In genomic region chr17:61972311-61972710, GRCh38 we compare ENCODE assay signal across 28 cellular contexts.
"Had no signal": no experiment of that assay in that cellular context is flagged by ENCODE, and none has a peak within 500 bp of the region (broad histone marks: within the 10 kb centered on the region; RNA-seq: fewer than 3 reads in every experiment).

No MANE protein-coding gene starts in this region.

- H3K36me3 ChIP-seq: colonic mucosa had no signal

- ATAC-seq: effector memory CD8-positive, alpha-beta T cell; esophagus mucosa; gastrocnemius medialis; heart right ventricle; left cardiac atrium; left lung; left ventricle myocardium superior; lower lobe of right lung; mucosa of descending colon had no signal

- H3K4me3 ChIP-seq: colonic mucosa, esophagus squamous epithelium, gastrocnemius medialis, heart right ventricle, left lung, lower lobe of right lung, mucosa of descending colon had no signal

- DNase-seq: colonic mucosa; cortex of kidney; effector CD8-positive, alpha-beta T cell; effector memory CD8-positive, alpha-beta T cell; endodermal cell; erythroblast; esophagus squamous epithelium; foreskin fibroblast; foreskin melanocyte; gastrocnemius medialis; glutamatergic neuron; head of caudate nucleus; heart right ventricle; hippocampal formation; left cardiac atrium; left lung; left ventricle myocardium superior; lower lobe of right lung; mesenchymal stem cell; mucosa of descending colon; naive B cell had no signal

- H3K9me3 Mint-ChIP-seq: dendritic cell treated with granulocyte-macrophage colony-stimulating factor and Interleukin-4, amounts not matched to agents 40 ng/mL and 50 ng/mL, for 4 days; effector memory CD8-positive, alpha-beta T cell; endodermal cell; mesothelial cell of epicardium; naive B cell had no signal

- H3K27me3 Mint-ChIP-seq: dendritic cell treated with granulocyte-macrophage colony-stimulating factor and Interleukin-4, amounts not matched to agents 40 ng/mL and 50 ng/mL, for 4 days; effector memory CD8-positive, alpha-beta T cell; naive B cell had no signal

- H3K4me3 Mint-ChIP-seq: dendritic cell treated with granulocyte-macrophage colony-stimulating factor and Interleukin-4, amounts not matched to agents 40 ng/mL and 50 ng/mL, for 4 days; effector memory CD8-positive, alpha-beta T cell; endodermal cell; mesothelial cell of epicardium; naive B cell had no signal

- H3K27ac ChIP-seq: colonic mucosa, epithelial cell of prostate, esophagus squamous epithelium, gastrocnemius medialis, heart right ventricle, left lung, lower lobe of right lung had no signal

- H3K27me3 ChIP-seq: colonic mucosa, esophagus squamous epithelium, gastrocnemius medialis, heart right ventricle, left lung had no signal

- H3K4me1 Mint-ChIP-seq: endodermal cell, mesothelial cell of epicardium had no signal

- H3K27ac Mint-ChIP-seq: dendritic cell treated with granulocyte-macrophage colony-stimulating factor and Interleukin-4, amounts not matched to agents 40 ng/mL and 50 ng/mL, for 4 days; endodermal cell; mesothelial cell of epicardium; naive B cell had no signal

- H3K9me3 ChIP-seq: colonic mucosa, esophagus squamous epithelium, gastrocnemius medialis, heart right ventricle, left lung, lower lobe of right lung, mucosa of descending colon had no signal

- FAIRE-seq: endometrium, islet of Langerhans, keratinocyte had no signal

- H3K4me1 ChIP-seq: colonic mucosa, esophagus squamous epithelium, gastrocnemius medialis, lower lobe of right lung had no signal
